Comparison of ENCODE assay signal across 8 cellular contexts in genomic region chr6:32941412-32941784, GRCh38. TPM values are rescaled to one million over a fixed set of nuclear protein-coding genes. Genes with fewer than 3 reads are reported as not detected.
DNase-seq lines count a peak whose midpoint lies in the region; ATAC-seq and TF ChIP-seq lines count a peak whose summit lies in the region.

No MANE protein-coding gene starts in this region.

- H3K27me3 Mint-ChIP-seq in activated T-cell treated with anti-CD3 and anti-CD28 coated beads, Interleukin-2, amount 50 U/mL, for 72 hours (ENCODE audit: low read depth): no peaks in the 10 kb centered on the region

- peaks cover 61% of the 10 kb centered on the region for H3K4me1 Mint-ChIP-seq in activated T-cell treated with anti-CD3 and anti-CD28 coated beads, Interleukin-2, amount 50 U/mL, for 72 hours (ENCODE audit: low read depth)

- H3K36me3 ChIP-seq in mucosa of rectum (ENCODE audit: control insufficient read depth in 2 of 2, insufficient read depth in 2 of 2, low read length in 2 of 2): no peaks in the 10 kb centered on the region

- peaks cover 0 to 1% of the 10 kb centered on the region in 2 donors for H3K9me3 Mint-ChIP-seq in activated T-cell treated with anti-CD3 and anti-CD28 coated beads, Interleukin-2, amount 50 U/mL, for 72 hours

- no peaks in the 10 kb centered on the region for H3K27me3 ChIP-seq in mucosa of rectum (ENCODE audit: control insufficient read depth in 2 of 2, insufficient read depth in 2 of 2, low read length in 2 of 2)

- in situ Hi-C loops in ACHN (cut with HindIII; ENCODE audit: low pct_ligation_motif_present, low pct_unique_long_range_greater_than_20kb, low sequenced_read_pairs): no loop called here

- H3K36me3 Mint-ChIP-seq in activated T-cell treated with anti-CD3 and anti-CD28 coated beads, Interleukin-2, amount 50 U/mL, for 72 hours (ENCODE audit: insufficient read depth in 2 of 2): peaks cover 0 to 2% of the 10 kb centered on the region in 2 donors

- peak overlapping the region; percentile 59 to 88 for H3K27ac ChIP-seq in mucosa of rectum (ENCODE audit: low read depth in 2 of 2, low read length in 2 of 2)

- DNase-seq in DMS79 treated with DMSO at 0.1 percent for 48 hours (lab: John Stamatoyannopoulos, UW) (peak; percentile 68), HK-2 (ENCODE audit: unreplicated experiment) (peak; percentile 58), ACHN (no peak), 8988T (no peak)
- peak; percentile 62 to 68 for DNase-seq in activated T-cell treated with anti-CD3 and anti-CD28 coated beads, Interleukin-2, amount 50 U/mL, for 72 hours

- no peaks in the 10 kb centered on the region for H3K9me3 ChIP-seq in mucosa of rectum (ENCODE audit: control insufficient read depth in 2 of 2, low read length in 2 of 2)

- peak overlapping the region; percentile 92 for H3K27ac Mint-ChIP-seq in activated T-cell treated with anti-CD3 and anti-CD28 coated beads, Interleukin-2, amount 50 U/mL, for 72 hours

- peak; percentile 38 for ATAC-seq in GM21367 (IDR thresholded peaks at IDR 0.05; ENCODE audit: unreplicated experiment)
- peak; percentile 79 to 83 for ATAC-seq in activated T-cell treated with anti-CD3 and anti-CD28 coated beads, Interleukin-2, amount 50 U/mL, for 72 hours (replicated peaks in 1 of 2)
- ATAC-seq in SK-N-SH treated with all-trans-retinoic acid at 6 μM for 48 hours: no peak

- peaks cover 10 to 20% of the 10 kb centered on the region in 2 donors for H3K4me1 ChIP-seq in mucosa of rectum (ENCODE audit: control insufficient read depth in 2 of 2, insufficient read depth in 2 of 2, low read length in 2 of 2)

- H3K4me3 ChIP-seq in mucosa of rectum (ENCODE audit: low read length in 2 of 2): peak overlapping the region in 1 of 2 donors; percentile 78

- H3K9ac ChIP-seq in mucosa of rectum (ENCODE audit: low read depth in 1 of 2, low read length in 2 of 2): peak overlapping the region; percentile 2 to 76

- peak overlapping the region; percentile 84 to 88 for H3K4me3 Mint-ChIP-seq in activated T-cell treated with anti-CD3 and anti-CD28 coated beads, Interleukin-2, amount 50 U/mL, for 72 hours

TF ChIP-seq in SK-N-SH treated with all-trans-retinoic acid at 6 μM for 48 hours, 23 proteins besides CTCF, POLR2A, EP300 and RAD21:
- TF ChIP-seq CSDC2 (CRISPR knock-in tag; IDR thresholded peaks at IDR 0.05) (no peak), CREB5 (CRISPR knock-in tag; IDR thresholded peaks at IDR 0.05; ENCODE audit: low read depth) (no peak), TCF4 (CRISPR knock-in tag; IDR thresholded peaks at IDR 0.05; ENCODE audit: borderline replicate concordance) (no peak), ZC3H10 (CRISPR knock-in tag; IDR thresholded peaks at IDR 0.05) (no peak), PATZ1 (CRISPR knock-in tag; IDR thresholded peaks at IDR 0.05; ENCODE audit: borderline replicate concordance) (no peak), TSHZ2 (CRISPR knock-in tag; IDR thresholded peaks at IDR 0.05) (no peak), BACH2 (CRISPR knock-in tag; IDR thresholded peaks at IDR 0.05; ENCODE audit: borderline replicate concordance) (no peak), SNAI2 (CRISPR knock-in tag; IDR thresholded peaks at IDR 0.05) (no peak), ZNF565 (CRISPR knock-in tag; conservative IDR thresholded peaks at IDR 0.05; ENCODE audit: low read depth) (no peak), RARB (CRISPR knock-in tag; IDR thresholded peaks at IDR 0.05) (no peak), PPARA (CRISPR knock-in tag; IDR thresholded peaks at IDR 0.05; ENCODE audit: borderline replicate concordance) (no peak), ZFP3 (CRISPR knock-in tag; IDR thresholded peaks at IDR 0.05) (no peak)

RNA-seq across cellular contexts. Expression of gene HLA-DMB, which starts 0.6 kb away (rescaled TPM):
- 1 to 10 TPM; 3.4 to 3.6 TPM for total RNA-seq in activated T-cell treated with anti-CD3 and anti-CD28 coated beads, Interleukin-2, amount 50 U/mL, for 72 hours

RNA-seq across cellular contexts. Expression of gene HLA-DMA, which starts 11.5 kb away (rescaled TPM):
- 10 to 100 TPM; 19.4 to 20.2 TPM for total RNA-seq in activated T-cell treated with anti-CD3 and anti-CD28 coated beads, Interleukin-2, amount 50 U/mL, for 72 hours

RNA-seq across cellular contexts. Expression of gene BRD2, which starts 27.0 kb away (rescaled TPM):
- total RNA-seq in activated T-cell treated with anti-CD3 and anti-CD28 coated beads, Interleukin-2, amount 50 U/mL, for 72 hours: 100 to 1,000 TPM; 238 to 291 TPM

Comparison
In these comparisons a context has a peak if more than half of its experiments do, and no peak if none do; other contexts are left out.
1. DNase-seq: peak in DMS79 treated with DMSO at 0.1 percent for 48 hours (single experiment), HK-2 (single experiment) and activated T-cell treated with anti-CD3 and anti-CD28 coated beads, Interleukin-2, amount 50 U/mL, for 72 hours (2 of 2); none in ACHN (single experiment) and 8988T (single experiment).